Comparison of ENCODE assay signal across 8 cellular contexts in the genomic region with DNA sequence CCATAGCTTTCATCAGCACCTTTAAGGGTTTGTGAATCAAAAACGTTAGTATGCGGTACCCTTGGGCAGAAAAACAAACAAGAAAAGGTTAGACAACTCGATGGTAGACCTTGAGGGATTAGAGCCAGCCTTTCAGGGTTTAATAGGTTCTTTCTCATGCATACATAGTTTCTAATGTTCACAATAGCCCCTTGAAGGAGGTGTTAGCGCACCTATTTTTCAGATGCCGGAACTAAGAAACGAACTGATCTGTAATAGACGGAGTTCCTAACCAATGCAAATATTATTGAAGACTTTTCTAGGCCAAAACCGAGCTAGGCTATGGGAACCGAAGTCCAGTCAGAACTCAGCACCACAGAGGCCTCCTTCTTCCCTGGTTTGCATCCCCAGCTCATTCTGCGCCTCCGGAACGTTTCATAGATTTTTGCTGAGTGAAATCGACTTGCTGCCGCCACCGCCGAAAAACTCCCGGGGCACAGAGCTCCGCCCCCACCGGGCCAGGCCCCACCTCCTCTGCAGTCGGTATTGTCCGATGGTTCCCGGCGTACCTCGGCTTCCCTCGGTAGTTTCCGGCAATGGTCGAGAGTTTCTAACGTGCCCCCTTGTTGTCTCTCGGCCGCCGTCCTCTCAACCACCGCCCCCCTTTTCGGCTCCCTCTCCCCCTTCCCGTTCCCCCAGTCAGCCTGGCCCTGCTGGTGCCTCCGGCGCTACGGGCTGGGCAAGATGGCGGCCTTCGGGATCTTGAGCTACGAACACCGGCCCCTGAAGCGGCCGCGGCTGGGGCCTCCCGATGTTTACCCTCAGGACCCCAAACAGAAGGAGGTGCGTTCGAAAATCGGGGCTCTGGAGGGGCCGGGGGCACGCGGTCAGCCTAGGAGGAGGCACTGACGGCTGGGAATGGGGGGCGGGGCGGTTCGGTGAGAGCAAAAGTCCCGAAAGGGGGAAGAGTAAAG. TPM values are rescaled to one million over a fixed set of nuclear protein-coding genes. Genes with fewer than 3 reads are reported as not detected.
DNase-seq lines count a peak whose midpoint lies in the region; ATAC-seq and TF ChIP-seq lines count a peak whose summit lies in the region.

TSS of gene MED12 (plus strand) at position 565 of the 953 bp plus-strand sequence. CDS start at position 724, 159 bp downstream.

- POLR2A ChIA-PET in naive thymus-derived CD8-positive, alpha-beta T cell (lab: Charles Lee) = interaction anchor here (0.7 to 5.0 kb wide), 8 partner anchors 10 to 663 kb away, joined by 4 to 134 read pairs (median 10); partner anchors contain the start of genes CXorf65, FOXO4 and TAF1

- DNase-seq in DMS79 (lab: John Stamatoyannopoulos, UW) (peak; percentile 48), KG1 (lab: John Stamatoyannopoulos, UW) (peak; percentile 17), RPMI7951 (ENCODE audit: low read depth) (peak; percentile 76), fibroblast of mammary gland (ENCODE audit: low read depth) (peak; percentile 72)
- peak; percentile 74 for DNase-seq in activated T-helper 2 cell treated with anti-CD3 and anti-CD28 coated beads, Interferon-gamma antibody, Interleukin-2, Interleukin-4, amounts not matched to agents 10 μg/mL and 5 μg/mL and 100 μg/mL, durations not matched to agents 14 hours and 24 hours and 36 hours (ENCODE audit: low spot score)
- peak; percentile 69 to 88 (median 78) for DNase-seq in naive thymus-derived CD8-positive, alpha-beta T cell
- peak; percentile 73 for DNase-seq in stimulated activated naive B cell treated with anti-CD40 and anti-IgM and Interleukin-4, amounts not matched to agents 10 μg/mL and 1 μg/mL and 100 μg/mL, for 72 hours

- H3K27ac Mint-ChIP-seq in activated T-helper 2 cell treated with anti-CD3 and anti-CD28 coated beads, Interferon-gamma antibody, Interleukin-2, Interleukin-4, amounts not matched to agents 10 μg/mL and 5 μg/mL and 100 μg/mL, durations not matched to agents 14 hours and 24 hours and 36 hours = peak within 1 kb of the TSS; percentile 83
- H3K27ac Mint-ChIP-seq in naive thymus-derived CD8-positive, alpha-beta T cell = peak within 1 kb of the TSS; percentile 88 to 97 (median 94)
- H3K27ac Mint-ChIP-seq in stimulated activated naive B cell treated with anti-CD40 and anti-IgM and Interleukin-4, amounts not matched to agents 10 μg/mL and 1 μg/mL and 100 μg/mL, for 72 hours = peak within 1 kb of the TSS; percentile 97

- H3K4me3 ChIP-seq in fibroblast of mammary gland (ENCODE audit: control insufficient read depth, low read depth, low read length) = peak within 1 kb of the TSS; percentile 65

- intact Hi-C loops in activated T-helper 2 cell treated with anti-CD3 and anti-CD28 coated beads, Interferon-gamma antibody, Interleukin-2, Interleukin-4, amounts not matched to agents 10 μg/mL and 5 μg/mL and 100 μg/mL, durations not matched to agents 14 hours and 24 hours and 36 hours (cut with micrococcal nuclease) = loop anchor here (2.0 to 10.0 kb wide), 2 partner anchors 16 to 246 kb away; partner anchors contain the start of gene TAF1

- peaks cover 27% of the 10 kb centered on the region for H3K36me3 Mint-ChIP-seq in activated T-helper 2 cell treated with anti-CD3 and anti-CD28 coated beads, Interferon-gamma antibody, Interleukin-2, Interleukin-4, amounts not matched to agents 10 μg/mL and 5 μg/mL and 100 μg/mL, durations not matched to agents 14 hours and 24 hours and 36 hours (ENCODE audit: low read depth)
- H3K36me3 Mint-ChIP-seq in naive thymus-derived CD8-positive, alpha-beta T cell = peaks cover 0 to 29% (median 4%) of the 10 kb centered on the region in 3 donors
- H3K36me3 Mint-ChIP-seq in stimulated activated naive B cell treated with anti-CD40 and anti-IgM and Interleukin-4, amounts not matched to agents 10 μg/mL and 1 μg/mL and 100 μg/mL, for 72 hours = peaks cover 7 to 11% of the 10 kb centered on the region in 2 donors

- peak; percentile 78 for ATAC-seq in GM21717 (IDR thresholded peaks at IDR 0.05; ENCODE audit: unreplicated experiment)
- ATAC-seq in naive thymus-derived CD8-positive, alpha-beta T cell = peak; percentile 94 to 96
- peak; percentile 95 to 97 for ATAC-seq in stimulated activated naive B cell treated with anti-CD40 and anti-IgM and Interleukin-4, amounts not matched to agents 10 μg/mL and 1 μg/mL and 100 μg/mL, for 72 hours (replicated peaks)

- no peaks in the 10 kb centered on the region for H3K9me3 Mint-ChIP-seq in activated T-helper 2 cell treated with anti-CD3 and anti-CD28 coated beads, Interferon-gamma antibody, Interleukin-2, Interleukin-4, amounts not matched to agents 10 μg/mL and 5 μg/mL and 100 μg/mL, durations not matched to agents 14 hours and 24 hours and 36 hours
- no peaks in the 10 kb centered on the region for H3K9me3 Mint-ChIP-seq in naive thymus-derived CD8-positive, alpha-beta T cell
- H3K9me3 Mint-ChIP-seq in stimulated activated naive B cell treated with anti-CD40 and anti-IgM and Interleukin-4, amounts not matched to agents 10 μg/mL and 1 μg/mL and 100 μg/mL, for 72 hours = no peaks in the 10 kb centered on the region

- peaks cover 16% of the 10 kb centered on the region for H3K4me1 Mint-ChIP-seq in activated T-helper 2 cell treated with anti-CD3 and anti-CD28 coated beads, Interferon-gamma antibody, Interleukin-2, Interleukin-4, amounts not matched to agents 10 μg/mL and 5 μg/mL and 100 μg/mL, durations not matched to agents 14 hours and 24 hours and 36 hours (ENCODE audit: low read depth)
- H3K4me1 Mint-ChIP-seq in naive thymus-derived CD8-positive, alpha-beta T cell = peaks cover 7 to 37% (median 30%) of the 10 kb centered on the region in 4 donors
- peaks cover 7 to 12% of the 10 kb centered on the region in 2 donors for H3K4me1 Mint-ChIP-seq in stimulated activated naive B cell treated with anti-CD40 and anti-IgM and Interleukin-4, amounts not matched to agents 10 μg/mL and 1 μg/mL and 100 μg/mL, for 72 hours

- H3K4me3 Mint-ChIP-seq in activated T-helper 2 cell treated with anti-CD3 and anti-CD28 coated beads, Interferon-gamma antibody, Interleukin-2, Interleukin-4, amounts not matched to agents 10 μg/mL and 5 μg/mL and 100 μg/mL, durations not matched to agents 14 hours and 24 hours and 36 hours (ENCODE audit: low read depth) = peak within 1 kb of the TSS; percentile 80
- peak within 1 kb of the TSS; percentile 82 to 94 (median 87) for H3K4me3 Mint-ChIP-seq in naive thymus-derived CD8-positive, alpha-beta T cell
- H3K4me3 Mint-ChIP-seq in stimulated activated naive B cell treated with anti-CD40 and anti-IgM and Interleukin-4, amounts not matched to agents 10 μg/mL and 1 μg/mL and 100 μg/mL, for 72 hours = peak within 1 kb of the TSS; percentile 89 to 93

- TF ChIP-seq CTCF in fibroblast of mammary gland (conservative IDR thresholded peaks at IDR 0.05; ENCODE audit: control insufficient read depth, insufficient read depth, low read depth, low read length) = no peak

- no peaks in the 10 kb centered on the region for H3K27me3 Mint-ChIP-seq in activated T-helper 2 cell treated with anti-CD3 and anti-CD28 coated beads, Interferon-gamma antibody, Interleukin-2, Interleukin-4, amounts not matched to agents 10 μg/mL and 5 μg/mL and 100 μg/mL, durations not matched to agents 14 hours and 24 hours and 36 hours (ENCODE audit: low read depth)
- H3K27me3 Mint-ChIP-seq in naive thymus-derived CD8-positive, alpha-beta T cell = no peaks in the 10 kb centered on the region
- no peaks in the 10 kb centered on the region for H3K27me3 Mint-ChIP-seq in stimulated activated naive B cell treated with anti-CD40 and anti-IgM and Interleukin-4, amounts not matched to agents 10 μg/mL and 1 μg/mL and 100 μg/mL, for 72 hours

RNA-seq across cellular contexts. Expression of gene MED12, which starts in this region (rescaled TPM):
- total RNA-seq in RPMI7951 (2014; rRNA removed; shearing (Covaris generic)) = 19.3 and 35.1 TPM in 2 replicates
- total RNA-seq in activated T-helper 2 cell treated with anti-CD3 and anti-CD28 coated beads, Interferon-gamma antibody, Interleukin-2, Interleukin-4, amounts not matched to agents 10 μg/mL and 5 μg/mL and 100 μg/mL, durations not matched to agents 14 hours and 24 hours and 36 hours = 71.1 and 71.3 TPM in 2 replicates
- 10 to 100 TPM; 79.0 to 80.0 TPM for total RNA-seq in naive thymus-derived CD8-positive, alpha-beta T cell
- polyA plus RNA-seq in naive thymus-derived CD8-positive, alpha-beta T cell = 10 to 100 TPM in 2 of 3 donors, 1 to 10 TPM in 1; 6.6 to 17.0 (median 10.2) TPM

Comparison
In these comparisons a context has a peak if more than half of its experiments do, and no peak if none do; other contexts are left out.
1. Peak in every context shown above with its lines: DNase-seq, ATAC-seq and H3K4me3 ChIP-seq.
2. DNase-seq: peak in every context shown above with its lines; median percentile 78 in naive thymus-derived CD8-positive, alpha-beta T cell; 76 in RPMI7951; 74 in activated T-helper 2 cell treated with anti-CD3 and anti-CD28 coated beads, Interferon-gamma antibody, Interleukin-2, Interleukin-4, amounts not matched to agents 10 μg/mL and 5 μg/mL and 100 μg/mL, durations not matched to agents 14 hours and 24 hours and 36 hours; 73 in stimulated activated naive B cell treated with anti-CD40 and anti-IgM and Interleukin-4, amounts not matched to agents 10 μg/mL and 1 μg/mL and 100 μg/mL, for 72 hours; 72 in fibroblast of mammary gland; 48 in DMS79; 17 in KG1.